In genomic region chrX:65596270-65596669, GRCh38 we compare ENCODE assay signal across 8 cellular contexts.
DNase-seq lines count a peak whose midpoint lies in the region; ATAC-seq and TF ChIP-seq lines count a peak whose summit lies in the region.

No MANE protein-coding gene starts in this region.

- H3K9me3 ChIP-seq in CD8-positive, alpha-beta T cell (ENCODE audit: low read length): no peaks in the 10 kb centered on the region

- peak overlapping the region; percentile 64 for H3K27ac ChIP-seq in CD8-positive, alpha-beta T cell (ENCODE audit: low read depth, low read length)

- peak overlapping the region; percentile 96 for H3K27ac Mint-ChIP-seq in CD8-positive, alpha-beta T cell

- H3K4me3 ChIP-seq in CD8-positive, alpha-beta T cell (ENCODE audit: low read depth, low read length): peak overlapping the region; percentile 17
- H3K4me3 ChIP-seq in fibroblast of the aortic adventitia (ENCODE audit: low read depth, low read length): no peak overlapping the region

- POLR2A ChIA-PET in CD8-positive, alpha-beta T cell (lab: Charles Lee): interaction anchor here (0.7 to 1.7 kb wide), 3 partner anchors 71 to 102 kb away, joined by 3 to 7 read pairs (median 4); partner anchors contain the start of gene MSN

- no peaks in the 10 kb centered on the region for H3K9me3 Mint-ChIP-seq in CD8-positive, alpha-beta T cell

- peaks cover 56% of the 10 kb centered on the region for H3K4me1 Mint-ChIP-seq in CD8-positive, alpha-beta T cell (ENCODE audit: low read depth)

- H3K27me3 Mint-ChIP-seq in CD8-positive, alpha-beta T cell (ENCODE audit: low read depth): no peaks in the 10 kb centered on the region

- no peaks in the 10 kb centered on the region for H3K36me3 Mint-ChIP-seq in CD8-positive, alpha-beta T cell

- no peaks in the 10 kb centered on the region for H3K27me3 ChIP-seq in CD8-positive, alpha-beta T cell (ENCODE audit: insufficient read depth, low read length)

- TF ChIP-seq CTCF in CD8-positive, alpha-beta T cell (IDR thresholded peaks at IDR 0.05): no peak
- TF ChIP-seq CTCF in fibroblast of the aortic adventitia (IDR thresholded peaks at IDR 0.05; ENCODE audit: insufficient read depth, low read length): no peak

- peak in 6 of 7 experiments; percentile 24 to 70 (median 53) for DNase-seq in CD8-positive, alpha-beta T cell
- DNase-seq in LHCN-M2 (ENCODE audit: low read depth): peak; percentile 67
- DNase-seq in activated T-cell treated with anti-CD3 and anti-CD28 coated beads for 4 hours: peak; percentile 29
- peak; percentile 44 for DNase-seq in fibroblast of the aortic adventitia (ENCODE audit: low read depth)
- peak; percentile 6 to 31 for DNase-seq in stimulated activated CD4-positive, alpha-beta T cell treated with anti-CD3 and anti-CD28 coated beads, Interleukin-1b, Interleukin-23, amount 100 ng/mL, for 4 hours (ENCODE audit: low read depth in 2 of 2)
- DNase-seq in NCI-H446 treated with DMSO at 0.1 percent for 48 hours (lab: John Stamatoyannopoulos, UW): no peak
- DNase-seq in middle frontal gyrus (ENCODE audit: extremely low spot score, low spot score): no peak

- H3K4me3 Mint-ChIP-seq in CD8-positive, alpha-beta T cell: peak overlapping the region; percentile 55

- ATAC-seq in CD8-positive, alpha-beta T cell: peak; percentile 61
- peak; percentile 68 for ATAC-seq in GM21723 (IDR thresholded peaks at IDR 0.05; ENCODE audit: unreplicated experiment)

- no peaks in the 10 kb centered on the region for H3K36me3 ChIP-seq in CD8-positive, alpha-beta T cell (ENCODE audit: insufficient read depth, low read length)

- H3K4me1 ChIP-seq in CD8-positive, alpha-beta T cell (ENCODE audit: insufficient read depth, low read length): peaks cover 59% of the 10 kb centered on the region

- intact Hi-C loops in CD8-positive, alpha-beta T cell (cut with DNase I, micrococcal nuclease): loop anchor here (5.0 kb wide), 5 partner anchors 41 to 331 kb away; partner anchors contain the start of gene MSN (in 1 of the 2)

- CTCF ChIA-PET in CD8-positive, alpha-beta T cell (lab: Charles Lee): interaction anchor here (0.6 to 2.3 kb wide), 12 partner anchors 13 to 435 kb away, joined by 3 to 11 read pairs (median 4); partner anchors contain the start of gene MSN

Comparison
In these comparisons a context has a peak if more than half of its experiments do, and no peak if none do; other contexts are left out.
1. DNase-seq: peak in CD8-positive, alpha-beta T cell (6 of 7), LHCN-M2 (single experiment), activated T-cell treated with anti-CD3 and anti-CD28 coated beads for 4 hours (single experiment), fibroblast of the aortic adventitia (single experiment) and stimulated activated CD4-positive, alpha-beta T cell treated with anti-CD3 and anti-CD28 coated beads, Interleukin-1b, Interleukin-23, amount 100 ng/mL, for 4 hours (2 of 2); none in NCI-H446 treated with DMSO at 0.1 percent for 48 hours (single experiment) and middle frontal gyrus (single experiment).